ENCODE assay signal across 8 cellular contexts in the genomic region with DNA sequence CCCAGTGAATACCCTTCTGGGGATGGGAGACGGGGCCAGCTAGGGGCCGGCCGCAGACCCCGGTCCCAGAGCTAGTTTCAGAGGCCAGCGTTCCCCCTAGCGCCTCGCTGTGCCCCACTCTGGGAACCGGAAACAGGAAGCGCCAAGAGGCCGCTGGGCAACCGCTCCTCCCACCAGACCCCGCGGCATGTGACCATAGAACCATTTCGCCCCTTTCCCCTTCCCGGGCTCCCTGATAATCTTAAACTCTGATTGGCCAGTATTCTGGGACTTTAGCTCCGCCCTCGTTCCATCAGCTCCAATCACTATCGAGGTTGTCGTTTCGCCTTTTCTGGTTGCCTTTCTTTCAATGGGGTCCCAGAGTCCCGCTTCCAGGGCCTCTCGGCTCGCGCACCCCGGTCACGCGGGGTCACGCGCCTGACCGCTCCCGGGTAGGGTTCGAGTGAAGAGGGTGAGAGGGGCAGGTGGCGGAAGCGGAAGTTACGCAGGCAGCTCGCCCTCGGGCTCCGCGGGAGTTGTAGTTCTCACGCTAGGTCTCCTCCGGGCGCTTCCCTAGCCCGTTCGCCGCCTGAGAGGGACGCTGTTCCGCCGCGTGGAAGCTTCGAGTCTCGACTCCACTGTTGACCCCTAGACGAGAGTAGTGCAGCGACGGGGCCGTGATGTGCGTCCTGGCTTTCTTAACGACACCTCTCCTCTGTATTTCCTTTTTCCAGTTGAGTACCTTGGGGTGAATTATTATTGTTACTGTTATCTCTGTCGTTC. TPM values are rescaled to one million over a fixed set of nuclear protein-coding genes. Genes with fewer than 3 reads are reported as not detected.
DNase-seq lines count a peak whose midpoint lies in the region; ATAC-seq, FAIRE-seq and TF ChIP-seq lines count a peak whose summit lies in the region.

Gene M6PR (minus strand): TSS at position 121 of the 762 bp plus-strand sequence. CDS start 3,241 bp downstream, outside the sequence.

- H3K4me3 Mint-ChIP-seq in activated naive CD8-positive, alpha-beta T cell treated with anti-CD3 and anti-CD28 coated beads, Interleukin-2, amount 50 U/mL, for 24 hours: peak within 1 kb of the TSS; percentile 95

- TF ChIP-seq CTCF in GM12875 (IDR thresholded peaks at IDR 0.05; ENCODE audit: borderline replicate concordance, insufficient read depth, low read depth, low read length): peak; percentile 76
- peak in 1 of 4 donors; percentile 10 for TF ChIP-seq CTCF in pancreas (IDR thresholded peaks at IDR 0.05)
- peak in 1 of 2 experiments; percentile 51 for TF ChIP-seq CTCF in tibial artery (IDR thresholded peaks at IDR 0.05)

- peak within 1 kb of the TSS; percentile 85 to 98 (median 94) for H3K27ac ChIP-seq in pancreas
- peak within 1 kb of the TSS; percentile 92 to 96 for H3K27ac ChIP-seq in tibial artery

- peak within 1 kb of the TSS; percentile 92 for H3K27ac Mint-ChIP-seq in activated naive CD8-positive, alpha-beta T cell treated with anti-CD3 and anti-CD28 coated beads, Interleukin-2, amount 50 U/mL, for 24 hours

- ATAC-seq in HG02798 (IDR thresholded peaks at IDR 0.05; ENCODE audit: poor library complexity, unreplicated experiment): peak; percentile 87
- ATAC-seq in activated naive CD8-positive, alpha-beta T cell treated with anti-CD3 and anti-CD28 coated beads, Interleukin-2, amount 50 U/mL, for 24 hours: peak; percentile 84
- peak; percentile 98 for ATAC-seq in Right ventricle myocardium superior (ENCODE audit: poor library complexity)
- peak; percentile 93 to 97 (median 95) for ATAC-seq in pancreas

- peaks cover 0 to 23% (median 9%) of the 10 kb centered on the region in 3 donors for H3K4me1 ChIP-seq in pancreas
- peaks cover 0 to 28% (median 20%) of the 10 kb centered on the region in 4 donors for H3K4me1 ChIP-seq in tibial artery

- DNase-seq in NCI-H1417 treated with DMSO at 0.1 percent for 48 hours (lab: John Stamatoyannopoulos, UW) (peak; percentile 94), SW480 (ENCODE audit: low spot score) (peak; percentile 99), Right ventricle myocardium superior (peak; percentile 96), pancreas (peak; percentile 87 to 95 (median 89)), tibial artery (peak; percentile 94 to 96)
- peak; percentile 93 for DNase-seq in activated naive CD8-positive, alpha-beta T cell treated with anti-CD3 and anti-CD28 coated beads, Interleukin-2, amount 50 U/mL, for 24 hours

- H3K4me3 ChIP-seq in GM12875 (ENCODE audit: low read depth, low read length) (peak within 1 kb of the TSS; percentile 69), pancreas (peak within 1 kb of the TSS; percentile 71 to 89 (median 82)), tibial artery (peak within 1 kb of the TSS; percentile 67 to 83)

- H3K9me3 ChIP-seq in pancreas (no peaks in the 10 kb centered on the region), tibial artery (no peaks in the 10 kb centered on the region)

- 0 to 1% methylated on average over 57 to 58 of the region's 58 CpGs for WGBS in pancreas, 2 donors

- H3K36me3 ChIP-seq in pancreas (peaks cover 0 to 7% (median 4%) of the 10 kb centered on the region in 3 donors), tibial artery (peaks cover 7 to 19% (median 15%) of the 10 kb centered on the region in 3 donors)

- H3K9me3 Mint-ChIP-seq in activated naive CD8-positive, alpha-beta T cell treated with anti-CD3 and anti-CD28 coated beads, Interleukin-2, amount 50 U/mL, for 24 hours: peaks cover 9% of the 10 kb centered on the region

- intact Hi-C loops in Right ventricle myocardium superior (cut with DNase I): loop anchor here (5.0 kb wide), 1 partner anchor 88 kb away; no protein-coding TSS in a partner anchor
- intact Hi-C loops in pancreas (cut with DNase I): loop anchor here in 1 of 3 donors (10.0 kb wide), 1 partner anchor 85 kb away; no protein-coding TSS in a partner anchor
- intact Hi-C loops in tibial artery (cut with DNase I; ENCODE audit: low total_unique reads): loop anchor here (5.0 to 10.0 kb wide), 2 partner anchors 85 to 113 kb away; no protein-coding TSS in a partner anchor

- H3K27me3 ChIP-seq in pancreas: no peaks in the 10 kb centered on the region
- no peaks in the 10 kb centered on the region for H3K27me3 ChIP-seq in tibial artery

- H3K27me3 Mint-ChIP-seq in activated naive CD8-positive, alpha-beta T cell treated with anti-CD3 and anti-CD28 coated beads, Interleukin-2, amount 50 U/mL, for 24 hours: no peaks in the 10 kb centered on the region

- peak; percentile 83 for FAIRE-seq in pancreas (lab: Jason Lieb, UNC)

- H3K4me1 Mint-ChIP-seq in activated naive CD8-positive, alpha-beta T cell treated with anti-CD3 and anti-CD28 coated beads, Interleukin-2, amount 50 U/mL, for 24 hours: peaks cover 66% of the 10 kb centered on the region

- H3K36me3 Mint-ChIP-seq in activated naive CD8-positive, alpha-beta T cell treated with anti-CD3 and anti-CD28 coated beads, Interleukin-2, amount 50 U/mL, for 24 hours (ENCODE audit: low read depth): peaks cover 52% of the 10 kb centered on the region

RNA-seq across cellular contexts. Expression of gene M6PR, which starts in this region (rescaled TPM):
- 88.2 TPM for total RNA-seq in Right ventricle myocardium superior
- 10 to 100 TPM; 38.2 to 99.7 (median 64.0) TPM for total RNA-seq in pancreas
- 10 to 100 TPM; 29.5 to 50.0 TPM for polyA plus RNA-seq in pancreas

Comparison
In these comparisons a context has a peak if more than half of its experiments do, and no peak if none do; other contexts are left out.
1. Peak in every context shown above with its lines: DNase-seq, ATAC-seq, H3K4me3 ChIP-seq and H3K27ac ChIP-seq.